In genomic region chr14:49852351-49853157, GRCh38 we compare ENCODE assay signal across 8 cellular contexts. TPM values are rescaled to one million over a fixed set of nuclear protein-coding genes. Genes with fewer than 3 reads are reported as not detected.
DNase-seq lines count a peak whose midpoint lies in the region; ATAC-seq and TF ChIP-seq lines count a peak whose summit lies in the region.

TSS of gene NEMF (minus strand) at chr14:49852788. CDS start at chr14:49852753, 35 bp downstream.

- H3K36me3 Mint-ChIP-seq in activated T-cell treated with anti-CD3 and anti-CD28 coated beads, Interleukin-2, amount 50 U/mL, for 24 hours (ENCODE audit: low read depth) = peaks cover 48% of the 10 kb centered on the region
- peaks cover 56% of the 10 kb centered on the region for H3K36me3 Mint-ChIP-seq in stimulated activated effector memory CD8-positive, alpha-beta T cell treated with anti-CD3 and anti-CD28 coated beads, Interleukin-12 subunit alpha, Interleukin-12 subunit beta, amount 100 ng/mL, for 72 hours

- peaks cover 48% of the 10 kb centered on the region for H3K4me1 Mint-ChIP-seq in activated T-cell treated with anti-CD3 and anti-CD28 coated beads, Interleukin-2, amount 50 U/mL, for 24 hours (ENCODE audit: low read depth)
- peaks cover 50% of the 10 kb centered on the region for H3K4me1 Mint-ChIP-seq in stimulated activated effector memory CD8-positive, alpha-beta T cell treated with anti-CD3 and anti-CD28 coated beads, Interleukin-12 subunit alpha, Interleukin-12 subunit beta, amount 100 ng/mL, for 72 hours

- no peaks in the 10 kb centered on the region; the same call in 1 of the 2 replicates for H4K20me1 ChIP-seq in IMR-90 (ENCODE audit: insufficient read depth, low read length)

- BruUV-seq in IMR-90 (replicated peaks; lab: Mats Ljungman, UMichigan) = no TSS peak

- no peaks in the 10 kb centered on the region for H3K4me1 ChIP-seq in IMR-90 (ENCODE audit: control insufficient read depth, insufficient read depth, low read length)

- peak within 1 kb of the TSS; percentile 89 for H2BK5ac ChIP-seq in IMR-90 (ENCODE audit: low read depth, low read length, poor library complexity, severe bottlenecking)

- peak within 1 kb of the TSS; percentile 92 for H2AFZ ChIP-seq in IMR-90 (replicated peaks; ENCODE audit: low read length, poor library complexity)

- H3K27ac ChIP-seq in IMR-90 (ENCODE audit: insufficient read depth, low read length) = peak within 1 kb of the TSS; percentile 97

- peak; percentile 69; the same call in 1 of the 2 replicates for TF ChIP-seq POLR2A in IMR-90 (IDR thresholded peaks at IDR 0.05; ENCODE audit: low read depth, low read length)

- peak within 1 kb of the TSS; percentile 98 for H3K27ac Mint-ChIP-seq in activated T-cell treated with anti-CD3 and anti-CD28 coated beads, Interleukin-2, amount 50 U/mL, for 24 hours
- peak within 1 kb of the TSS; percentile 99 for H3K27ac Mint-ChIP-seq in stimulated activated effector memory CD8-positive, alpha-beta T cell treated with anti-CD3 and anti-CD28 coated beads, Interleukin-12 subunit alpha, Interleukin-12 subunit beta, amount 100 ng/mL, for 72 hours

- no peaks in the 10 kb centered on the region for H3K27me3 Mint-ChIP-seq in activated T-cell treated with anti-CD3 and anti-CD28 coated beads, Interleukin-2, amount 50 U/mL, for 24 hours

- peak within 1 kb of the TSS; percentile 47 for H2AK9ac ChIP-seq in IMR-90 (replicated peaks; ENCODE audit: low read depth, low read length, poor library complexity)

- no peaks in the 10 kb centered on the region for H3K9me1 ChIP-seq in IMR-90 (ENCODE audit: insufficient read depth, low read length)

- H4K5ac ChIP-seq in IMR-90 (ENCODE audit: low read depth, low read length) = peak within 1 kb of the TSS; percentile 96

- peak; percentile 75 for TF ChIP-seq CTCF in IMR-90 (conservative IDR thresholded peaks at IDR 0.05; ENCODE audit: low read depth, low read length)

- TF ChIP-seq RAD21 in IMR-90 (IDR thresholded peaks at IDR 0.05; ENCODE audit: low read length) = peak; percentile 32

- WGBS in IMR-90 (ENCODE audit: extremely low coverage in 2 of 2, insufficient read length in 1 of 2), 2 experiments = 2% methylated on average over 40 of the region's 49 CpGs; no CpG with 5 or more reads in 1 of the 2 experiments

- in situ Hi-C loops in IMR-90 (cut with MboI; ENCODE audit: low sequenced_read_pairs) = no loop called here

- intact Hi-C loops in IMR-90 (cut with micrococcal nuclease) = loop anchor here (5.0 kb wide), 1 partner anchor 220 kb away; no protein-coding TSS in a partner anchor

- peak within 1 kb of the TSS; percentile 85 for H3K18ac ChIP-seq in IMR-90 (ENCODE audit: low read depth, low read length)

- H3K9ac ChIP-seq in IMR-90 (ENCODE audit: low read depth, low read length) = peak within 1 kb of the TSS; percentile 99

- DNase-seq in DMS153 treated with DMSO at 0.1 percent for 48 hours (lab: John Stamatoyannopoulos, UW; ENCODE audit: unreplicated experiment) (peak; percentile 83), IMR-90 (peak; percentile 83), OCI-M2 (lab: John Stamatoyannopoulos, UW; ENCODE audit: unreplicated experiment) (peak; percentile 88), myocyte (ENCODE audit: low read depth) (peak; percentile 96)
- peak; percentile 88 for DNase-seq in activated T-cell treated with anti-CD3 and anti-CD28 coated beads, Interleukin-2, amount 50 U/mL, for 24 hours
- peak; percentile 81 to 93 for DNase-seq in stimulated activated effector memory CD8-positive, alpha-beta T cell treated with anti-CD3 and anti-CD28 coated beads, Interleukin-12 subunit alpha, Interleukin-12 subunit beta, amount 100 ng/mL, for 72 hours (ENCODE audit: low spot score in 2 of 2)

- peak within 1 kb of the TSS; percentile 95 for H2BK20ac ChIP-seq in IMR-90 (ENCODE audit: low read depth, low read length)

- peak within 1 kb of the TSS; percentile 93 for H4K91ac ChIP-seq in IMR-90 (ENCODE audit: insufficient read depth, low read depth, low read length)

- H3K36me3 ChIP-seq in IMR-90 (ENCODE audit: control insufficient read depth, insufficient read depth, low read length) = peaks cover 7% of the 10 kb centered on the region

- H3K79me1 ChIP-seq in IMR-90 (ENCODE audit: low read depth in 1 of 2, low read length in 2 of 2) = peaks cover 7 to 22% of the 10 kb centered on the region in 2 experiments

- ATAC-seq in GM21528 (IDR thresholded peaks at IDR 0.05; ENCODE audit: low FRiP score, unreplicated experiment) = peak; percentile 88
- peak; percentile 86 for ATAC-seq in IMR-90 (ENCODE audit: low read depth)
- peak; percentile 83 for ATAC-seq in esophagus mucosa
- ATAC-seq in stimulated activated effector memory CD8-positive, alpha-beta T cell treated with anti-CD3 and anti-CD28 coated beads, Interleukin-12 subunit alpha, Interleukin-12 subunit beta, amount 100 ng/mL, for 72 hours = peak; percentile 90

- H3K4ac ChIP-seq in IMR-90 (ENCODE audit: low read depth, low read length) = peak within 1 kb of the TSS; percentile 96

- H3K4me2 ChIP-seq in IMR-90 (ENCODE audit: low read depth, low read length) = peak within 1 kb of the TSS; percentile 94

- dilution Hi-C loops in IMR-90 (cut with HindIII; ENCODE audit: low sequenced_read_pairs, unreplicated experiment) = loop anchor here (25.0 kb wide), 1 partner anchor 135 kb away; no protein-coding TSS in a partner anchor

- peak within 1 kb of the TSS; percentile 97 for H2BK15ac ChIP-seq in IMR-90 (ENCODE audit: low read depth, low read length)

- peak within 1 kb of the TSS; percentile 89 for H3K4me3 ChIP-seq in IMR-90 (ENCODE audit: insufficient read depth, low read depth, low read length)

- peak within 1 kb of the TSS; percentile 95 for H2BK120ac ChIP-seq in IMR-90 (ENCODE audit: low read depth, low read length)

- peak within 1 kb of the TSS; percentile 98 for H3K14ac ChIP-seq in IMR-90 (replicated peaks; ENCODE audit: low read depth, low read length)

- H3K23ac ChIP-seq in IMR-90 (ENCODE audit: low read depth, low read length) = peak within 1 kb of the TSS; percentile 95

- H3K9me3 ChIP-seq in IMR-90 (ENCODE audit: control insufficient read depth, insufficient read depth, low read length) = no peaks in the 10 kb centered on the region

- peak within 1 kb of the TSS; percentile 94 for H3K56ac ChIP-seq in IMR-90 (ENCODE audit: extremely low read depth, insufficient read depth, low read length)

- POLR2A ChIA-PET in IMR-90 (lab: Charles Lee; ENCODE audit: unreplicated experiment) = interaction anchor here (0.5 to 0.6 kb wide), 2 partner anchors 151 to 308 kb away, joined by 4 to 6 read pairs; no protein-coding TSS in a partner anchor

- CTCF ChIA-PET in IMR-90 (lab: Yijun Ruan, JAX) = interaction anchor here (0.5 to 3.2 kb wide), 10 partner anchors 9 to 676 kb away, joined by 3 to 41 read pairs (median 4); no protein-coding TSS in a partner anchor

- peak within 1 kb of the TSS; percentile 99 for H3K4me3 Mint-ChIP-seq in activated T-cell treated with anti-CD3 and anti-CD28 coated beads, Interleukin-2, amount 50 U/mL, for 24 hours
- peak within 1 kb of the TSS; percentile 97 for H3K4me3 Mint-ChIP-seq in stimulated activated effector memory CD8-positive, alpha-beta T cell treated with anti-CD3 and anti-CD28 coated beads, Interleukin-12 subunit alpha, Interleukin-12 subunit beta, amount 100 ng/mL, for 72 hours

- H3K9me3 Mint-ChIP-seq in activated T-cell treated with anti-CD3 and anti-CD28 coated beads, Interleukin-2, amount 50 U/mL, for 24 hours = no peaks in the 10 kb centered on the region
- H3K9me3 Mint-ChIP-seq in stimulated activated effector memory CD8-positive, alpha-beta T cell treated with anti-CD3 and anti-CD28 coated beads, Interleukin-12 subunit alpha, Interleukin-12 subunit beta, amount 100 ng/mL, for 72 hours = no peaks in the 10 kb centered on the region

- H2AK5ac ChIP-seq in IMR-90 (ENCODE audit: low read depth, low read length) = peak within 1 kb of the TSS; percentile 96

- peak within 1 kb of the TSS; percentile 80 to 99 for H4K8ac ChIP-seq in IMR-90 (ENCODE audit: low read depth in 2 of 2, low read length in 2 of 2)

- no peaks in the 10 kb centered on the region for H3K27me3 ChIP-seq in IMR-90 (ENCODE audit: control insufficient read depth, insufficient read depth, low read length)

TF ChIP-seq in IMR-90, 13 proteins besides CTCF, POLR2A, EP300 and RAD21 (continues in another document):
- TF ChIP-seq BHLHE40 (IDR thresholded peaks at IDR 0.05; ENCODE audit: low read depth, low read length) (0 out of 2 replicates have a peak, but pooled peaks have one; percentile 2), MXI1 (IDR thresholded peaks at IDR 0.05; ENCODE audit: borderline replicate concordance, low read depth, low read length) (no peak), FOS (IDR thresholded peaks at IDR 0.05; ENCODE audit: low read depth, low read length) (no peak), SMC3 (IDR thresholded peaks at IDR 0.05; ENCODE audit: low read depth, low read length) (0 out of 2 replicates have a peak, but pooled peaks have one; percentile 20), ELK1 (IDR thresholded peaks at IDR 0.05; ENCODE audit: borderline replicate concordance, low read depth, low read length) (no peak), MAZ (IDR thresholded peaks at IDR 0.05; ENCODE audit: borderline replicate concordance, low read depth, low read length) (peak; percentile 11; the same call in 1 of the 2 replicates), CHD1 (IDR thresholded peaks at IDR 0.05; ENCODE audit: low read depth, low read length) (no peak), MAFK (IDR thresholded peaks at IDR 0.05; ENCODE audit: low read depth, low read length) (no peak), CEBPB (IDR thresholded peaks at IDR 0.05; ENCODE audit: low read depth, low read length) (peak; percentile 64; the same call in 1 of the 2 replicates), NFE2L2 (IDR thresholded peaks at IDR 0.05; ENCODE audit: low read depth, low read length) (no peak)

RNA-seq across cellular contexts. Expression of gene NEMF, which starts in this region (rescaled TPM):
- total RNA-seq in IMR-90 (2012; rRNA removed) (30.5 and 76.1 TPM in 2 replicates), esophagus mucosa (40.1 TPM), myocyte (58.2 and 72.9 TPM in 2 replicates)
- 19.3 and 19.5 TPM in 2 replicates for polyA plus RNA-seq in IMR-90 (2012; rRNA removed)
- 0.86 and 1.4 TPM in 2 replicates for polyA plus RNA-seq in IMR-90 (2012; cell fraction: cytosol; rRNA removed)
- 4.3 and 28.1 TPM in 2 replicates for polyA plus RNA-seq in IMR-90 (2012; cell fraction: nucleus; rRNA removed; ENCODE audit: low replicate concordance)
- 21.3 TPM for polyA plus RNA-seq in myocyte (2012)

Comparison
In these comparisons a context has a peak if more than half of its experiments do, and no peak if none do; other contexts are left out.
1. Peak in every context shown above with its lines: DNase-seq, ATAC-seq, H3K4me3 ChIP-seq and H3K27ac ChIP-seq.